ENCODE assay signal across 11 cellular contexts in the genomic region with DNA sequence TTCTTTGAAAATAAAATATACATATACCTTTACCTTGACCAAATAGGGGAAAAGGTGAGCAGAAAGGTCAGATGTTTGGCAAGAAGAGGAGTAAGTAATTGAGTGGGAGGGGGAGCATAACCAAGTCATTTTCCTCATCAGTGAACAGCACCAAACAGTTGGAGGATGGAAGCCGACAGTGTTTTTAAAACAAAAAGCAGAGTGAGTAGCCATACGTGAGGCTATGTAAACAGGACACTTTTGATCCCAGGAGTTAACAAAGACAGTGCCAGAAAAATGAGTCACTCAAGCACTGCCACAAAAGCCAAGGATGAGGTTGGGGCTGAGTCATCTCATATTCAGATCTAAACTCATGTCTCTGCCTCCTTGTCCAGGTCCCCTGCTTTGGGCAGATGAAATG.
A peak's percentile ranks its signal among the peaks of the same experiment; 100 is the strongest.
DNase-seq lines count a peak whose midpoint lies in the region; ATAC-seq and TF ChIP-seq lines count a peak whose summit lies in the region.
"Had no signal": no experiment of that assay in that cellular context is flagged by ENCODE, and none has a peak within 500 bp of the region (broad histone marks: within the 10 kb centered on the region; RNA-seq: fewer than 3 reads in every experiment).

No MANE protein-coding gene starts in this region.

- intact Hi-C loops in mucosa of descending colon (cut with DNase I, micrococcal nuclease) (no loop called here), posterior vena cava (cut with DNase I) (no loop called here)

- H3K36me3 ChIP-seq in mucosa of descending colon (ENCODE audit: low read depth) = no peaks in the 10 kb centered on the region

- ATAC-seq in mucosa of descending colon = peak; percentile 35
- ATAC-seq in HG03439 (IDR thresholded peaks at IDR 0.05; ENCODE audit: unreplicated experiment) = no peak
- ATAC-seq: naive thymus-derived CD4-positive, alpha-beta T cell had no signal

- H3K4me3 ChIP-seq in mucosa of descending colon = no peak overlapping the region

- H3K4me1 ChIP-seq in mucosa of descending colon (ENCODE audit: low read depth) = no peaks in the 10 kb centered on the region

- DNase-seq in EH (ENCODE audit: low read depth) (peak; percentile 97), NCI-H446 treated with DMSO at 0.1 percent for 48 hours (lab: John Stamatoyannopoulos, UW) (peak; percentile 70), dermis blood vessel endothelial cell (peak; percentile 93), mucosa of descending colon (no peak), cortex of kidney (lab: John Stamatoyannopoulos, UW) (no peak), posterior vena cava (ENCODE audit: low spot score) (no peak), CD1c-positive myeloid dendritic cell (ENCODE audit: extremely low spot score) (no peak)
- DNase-seq: activated CD8-positive, alpha-beta memory T cell treated with anti-CD3 and anti-CD28 coated beads for 24 hours; effector memory CD4-positive, alpha-beta T cell; naive thymus-derived CD4-positive, alpha-beta T cell had no signal

- no peaks in the 10 kb centered on the region for H3K9me3 ChIP-seq in mucosa of descending colon

- no peak for TF ChIP-seq CTCF in mucosa of descending colon (IDR thresholded peaks at IDR 0.05)

Comparison
In these comparisons a context has a peak if more than half of its experiments do, and no peak if none do; other contexts are left out.
1. DNase-seq: peak in EH (single experiment), NCI-H446 treated with DMSO at 0.1 percent for 48 hours (single experiment) and dermis blood vessel endothelial cell (single experiment); none in mucosa of descending colon (0 of 3), cortex of kidney (single experiment), posterior vena cava (single experiment) and CD1c-positive myeloid dendritic cell (single experiment).